8 cellular contexts compared by ENCODE assay signal in genomic region chr9:122159925-122160246, GRCh38. TPM values are rescaled to one million over a fixed set of nuclear protein-coding genes. Genes with fewer than 3 reads are reported as not detected.
DNase-seq lines count a peak whose midpoint lies in the region; ATAC-seq and TF ChIP-seq lines count a peak whose summit lies in the region.

No MANE protein-coding gene starts in this region.

- peaks cover 4% of the 10 kb centered on the region for H3K9me3 Mint-ChIP-seq in stimulated activated effector memory CD8-positive, alpha-beta T cell treated with anti-CD3 and anti-CD28 coated beads, Interleukin-12 subunit alpha, Interleukin-12 subunit beta, amount 100 ng/mL, for 72 hours

- peaks cover 39% of the 10 kb centered on the region for H3K4me1 Mint-ChIP-seq in stimulated activated effector memory CD8-positive, alpha-beta T cell treated with anti-CD3 and anti-CD28 coated beads, Interleukin-12 subunit alpha, Interleukin-12 subunit beta, amount 100 ng/mL, for 72 hours

- 26% methylated on average over 6 of the region's 6 CpGs for WGBS in right cardiac atrium

- no peak for ATAC-seq in right cardiac atrium
- ATAC-seq in stimulated activated effector memory CD8-positive, alpha-beta T cell treated with anti-CD3 and anti-CD28 coated beads, Interleukin-12 subunit alpha, Interleukin-12 subunit beta, amount 100 ng/mL, for 72 hours, result no peak
- ATAC-seq in GM19455 (IDR thresholded peaks at IDR 0.05; ENCODE audit: unreplicated experiment), result no peak

- H3K27ac Mint-ChIP-seq in stimulated activated effector memory CD8-positive, alpha-beta T cell treated with anti-CD3 and anti-CD28 coated beads, Interleukin-12 subunit alpha, Interleukin-12 subunit beta, amount 100 ng/mL, for 72 hours, result peak overlapping the region; percentile 98

- H3K36me3 ChIP-seq in HAP-1 (replicated peaks) (no peaks in the 10 kb centered on the region), WERI-Rb-1 (peaks cover 14% of the 10 kb centered on the region)

- H3K4me3 ChIP-seq in HAP-1, result peak overlapping the region; percentile 69
- H3K4me3 ChIP-seq in WERI-Rb-1 (ENCODE audit: low read depth, low read length), result peak overlapping the region; percentile 88
- peak overlapping the region; percentile 95 for H3K4me3 ChIP-seq in right cardiac atrium (ENCODE audit: low read length)

- no peaks in the 10 kb centered on the region for H3K9me3 ChIP-seq in HAP-1
- H3K9me3 ChIP-seq in WERI-Rb-1 (ENCODE audit: severe bottlenecking), result peaks cover 21% of the 10 kb centered on the region
- no peaks in the 10 kb centered on the region for H3K9me3 ChIP-seq in right cardiac atrium (ENCODE audit: control insufficient read depth, low read length)

- H3K4me1 ChIP-seq in HAP-1, result peaks cover 5% of the 10 kb centered on the region; the same call in 1 of the 2 replicates
- peaks cover 3% of the 10 kb centered on the region for H3K4me1 ChIP-seq in right cardiac atrium (ENCODE audit: control insufficient read depth, insufficient read depth, low read length)

- in situ Hi-C loops in HAP-1 (cut with MboI; ENCODE audit: low sequenced_read_pairs), result no loop called here

- no peaks in the 10 kb centered on the region for H3K27me3 ChIP-seq in HAP-1 (ENCODE audit: low read depth)
- peaks cover 21% of the 10 kb centered on the region for H3K27me3 ChIP-seq in WERI-Rb-1 (ENCODE audit: insufficient read depth, low read depth, severe bottlenecking)
- no peaks in the 10 kb centered on the region for H3K27me3 ChIP-seq in right cardiac atrium (ENCODE audit: control insufficient read depth, insufficient read depth)

- peaks cover 15% of the 10 kb centered on the region for H3K36me3 Mint-ChIP-seq in stimulated activated effector memory CD8-positive, alpha-beta T cell treated with anti-CD3 and anti-CD28 coated beads, Interleukin-12 subunit alpha, Interleukin-12 subunit beta, amount 100 ng/mL, for 72 hours

- H3K27ac ChIP-seq in WERI-Rb-1 (no peak overlapping the region), right cardiac atrium (ENCODE audit: low read length) (no peak overlapping the region)

- no peak for DNase-seq in HAP-1 (ENCODE audit: low spot score in 2 of 2)
- no peak for DNase-seq in WERI-Rb-1
- DNase-seq in right cardiac atrium, result no peak
- DNase-seq in stimulated activated effector memory CD8-positive, alpha-beta T cell treated with anti-CD3 and anti-CD28 coated beads, Interleukin-12 subunit alpha, Interleukin-12 subunit beta, amount 100 ng/mL, for 72 hours (ENCODE audit: low spot score in 2 of 2), result no peak
- no peak for DNase-seq in NCI-H526 treated with DMSO at 0.1 percent for 48 hours (lab: John Stamatoyannopoulos, UW)
- no peak for DNase-seq in RKO (ENCODE audit: low spot score)
- DNase-seq in NCI-H774 (lab: John Stamatoyannopoulos, UW), result no peak

- TF ChIP-seq CTCF in WERI-Rb-1 (IDR thresholded peaks at IDR 0.05; ENCODE audit: low read depth, low read length), result no peak

- peak overlapping the region; percentile 96 for H3K4me3 Mint-ChIP-seq in stimulated activated effector memory CD8-positive, alpha-beta T cell treated with anti-CD3 and anti-CD28 coated beads, Interleukin-12 subunit alpha, Interleukin-12 subunit beta, amount 100 ng/mL, for 72 hours

- intact Hi-C loops in right cardiac atrium (cut with DNase I), result loop anchor here in 1 of 4 donors (10.0 kb wide), 1 partner anchor 85 kb away; no protein-coding TSS in a partner anchor

RNA-seq across cellular contexts. Expression of gene MORN5, which starts 0.2 kb away (rescaled TPM):
- not detected for total RNA-seq in right cardiac atrium
- polyA plus RNA-seq in right cardiac atrium, result 0.25 TPM

RNA-seq across cellular contexts. Expression of gene NDUFA8, which starts 0.3 kb away (rescaled TPM):
- total RNA-seq in right cardiac atrium, result 100 to 1,000 TPM; 210 to 307 (median 265) TPM
- 683 TPM for polyA plus RNA-seq in right cardiac atrium
